1 cellular context compared by ENCODE assay signal in genomic region chr1:210373628-210373877, GRCh38.
TF ChIP-seq lines count a peak whose summit lies in the region.

No MANE protein-coding gene starts in this region.

TF ChIP-seq in WTC11, 78 proteins besides CTCF, POLR2A, EP300 and RAD21 (continued from another document):
- TF ChIP-seq ZMAT4 (CRISPR knock-in tag; IDR thresholded peaks at IDR 0.05): 0 out of 2 replicates have a peak, but pooled peaks have one; percentile 24
- no peak for TF ChIP-seq FOXP1 (CRISPR knock-in tag; IDR thresholded peaks at IDR 0.05; ENCODE audit: borderline replicate concordance)
- no peak for TF ChIP-seq ETV6 (CRISPR knock-in tag; IDR thresholded peaks at IDR 0.05)
- TF ChIP-seq CREM (CRISPR knock-in tag; IDR thresholded peaks at IDR 0.05): no peak
- no peak for TF ChIP-seq NR2C2 (CRISPR knock-in tag; IDR thresholded peaks at IDR 0.05)
- no peak for TF ChIP-seq HMGA2 (CRISPR knock-in tag; IDR thresholded peaks at IDR 0.05)
- TF ChIP-seq RORB (CRISPR knock-in tag; IDR thresholded peaks at IDR 0.05): no peak
- no peak for TF ChIP-seq ATF2 (CRISPR knock-in tag; IDR thresholded peaks at IDR 0.05; ENCODE audit: borderline replicate concordance, low read depth)
- TF ChIP-seq GABPB1 (CRISPR knock-in tag; IDR thresholded peaks at IDR 0.05): no peak
- no peak for TF ChIP-seq ERG (CRISPR knock-in tag; IDR thresholded peaks at IDR 0.05)
- TF ChIP-seq HMGXB4 (CRISPR knock-in tag; IDR thresholded peaks at IDR 0.05): no peak
- TF ChIP-seq CDX4 (CRISPR knock-in tag; IDR thresholded peaks at IDR 0.05; ENCODE audit: borderline replicate concordance): no peak
- no peak for TF ChIP-seq ATF6 (CRISPR knock-in tag; IDR thresholded peaks at IDR 0.05)
- TF ChIP-seq KAT7 (CRISPR knock-in tag; IDR thresholded peaks at IDR 0.05; ENCODE audit: borderline replicate concordance): no peak
- no peak for TF ChIP-seq SP1 (CRISPR knock-in tag; conservative IDR thresholded peaks at IDR 0.05)
- no peak for TF ChIP-seq NR3C1 (CRISPR knock-in tag; conservative IDR thresholded peaks at IDR 0.05; ENCODE audit: low read depth)
- no peak for TF ChIP-seq GRHL2 (CRISPR knock-in tag; IDR thresholded peaks at IDR 0.05; ENCODE audit: insufficient replicate concordance, severe bottlenecking)
